9 cellular contexts compared by ENCODE assay signal in genomic region chr5:111461261-111461671, GRCh38. TPM values are rescaled to one million over a fixed set of nuclear protein-coding genes. Genes with fewer than 3 reads are reported as not detected.
DNase-seq lines count a peak whose midpoint lies in the region; ATAC-seq and TF ChIP-seq lines count a peak whose summit lies in the region.
"Had no signal": no experiment of that assay in that cellular context is flagged by ENCODE, and none has a peak within 500 bp of the region (broad histone marks: within the 10 kb centered on the region; RNA-seq: fewer than 3 reads in every experiment).

No MANE protein-coding gene starts in this region.

- no peaks in the 10 kb centered on the region for H3K9me3 ChIP-seq in SK-N-SH

- H3K79me2 ChIP-seq in SK-N-SH (ENCODE audit: insufficient read depth): no peaks in the 10 kb centered on the region

- H3K9me3 Mint-ChIP-seq in T-cell: peaks cover 0 to 4% (median 4%) of the 10 kb centered on the region in 3 donors
- H3K9me3 Mint-ChIP-seq in activated CD4-positive, alpha-beta T cell treated with anti-CD3 and anti-CD28 coated beads, Interleukin-2, amount 10 ng/mL, durations not matched to agents 7 days and 5 days: peaks cover 22% of the 10 kb centered on the region

- H3K27ac ChIP-seq in SK-N-SH (ENCODE audit: low read depth in 2 of 2, low read length in 1 of 2): peak overlapping the region in 1 of 2 experiments; percentile 81; a peak in 2 of 4 replicates

- WGBS in SK-N-SH (ENCODE audit: low lambda C conversion rate): 36% methylated on average over 2 of the region's 2 CpGs

- no peak overlapping the region for H3K4me3 Mint-ChIP-seq in T-cell
- no peak overlapping the region for H3K4me3 Mint-ChIP-seq in activated CD4-positive, alpha-beta T cell treated with anti-CD3 and anti-CD28 coated beads, Interleukin-2, amount 10 ng/mL, durations not matched to agents 7 days and 5 days

- DNase-seq in D341Med (ENCODE audit: low spot score) (peak; percentile 73), HCEC 1CT (peak; percentile 38), SK-N-SH (peak; percentile 53), iris pigment epithelial cell (ENCODE audit: low read depth) (peak; percentile 44), T-cell (no peak), mesenteric fat pad (ENCODE audit: low spot score) (no peak), dedifferentiated amniotic fluid mesenchymal stem cell (ENCODE audit: extremely low spot score) (no peak)
- DNase-seq in activated CD4-positive, alpha-beta T cell treated with anti-CD3 and anti-CD28 coated beads, Interleukin-2, amount 10 ng/mL, durations not matched to agents 7 days and 5 days: no peak
- DNase-seq: activated T-cell treated with anti-CD3 and anti-CD28 coated beads, Interleukin-2, amount 50 U/mL, for 1 hour had no signal

- H3K36me3 ChIP-seq in SK-N-SH (replicated peaks in 1 of 2; ENCODE audit: control insufficient read depth in 1 of 2, insufficient read depth in 2 of 2, low read length in 1 of 2): peaks cover 0 to 4% of the 10 kb centered on the region in 2 experiments

- TF ChIP-seq RAD21 in SK-N-SH (IDR thresholded peaks at IDR 0.05; ENCODE audit: low read length): peak; percentile 84

- peak; percentile 55 for TF ChIP-seq CTCF in SK-N-SH (IDR thresholded peaks at IDR 0.05)

- peaks cover 14 to 21% (median 19%) of the 10 kb centered on the region in 3 donors for H3K4me1 Mint-ChIP-seq in T-cell
- peaks cover 3% of the 10 kb centered on the region for H3K4me1 Mint-ChIP-seq in activated CD4-positive, alpha-beta T cell treated with anti-CD3 and anti-CD28 coated beads, Interleukin-2, amount 10 ng/mL, durations not matched to agents 7 days and 5 days

- no peaks in the 10 kb centered on the region for H3K27me3 Mint-ChIP-seq in T-cell
- H3K27me3 Mint-ChIP-seq in activated CD4-positive, alpha-beta T cell treated with anti-CD3 and anti-CD28 coated beads, Interleukin-2, amount 10 ng/mL, durations not matched to agents 7 days and 5 days: no peaks in the 10 kb centered on the region

- H3K36me3 Mint-ChIP-seq in T-cell: peaks cover 64% of the 10 kb centered on the region
- peaks cover 71% of the 10 kb centered on the region for H3K36me3 Mint-ChIP-seq in activated CD4-positive, alpha-beta T cell treated with anti-CD3 and anti-CD28 coated beads, Interleukin-2, amount 10 ng/mL, durations not matched to agents 7 days and 5 days (ENCODE audit: low read depth)

- peaks cover 0 to 6% of the 10 kb centered on the region in 2 experiments; a peak in 2 of 4 replicates for H3K4me1 ChIP-seq in SK-N-SH (ENCODE audit: control insufficient read depth in 1 of 2, insufficient read depth in 2 of 2, low read depth in 1 of 2, low read length in 1 of 2)

- CTCF ChIA-PET in SK-N-SH (lab: Yijun Ruan, JAX): interaction anchor here (0.5 to 4.8 kb wide), 34 partner anchors 10 to 700 kb away, joined by 3 to 35 read pairs (median 4); partner anchors contain the start of genes CAMK4 and STARD4
- CTCF ChIA-PET in T-cell (lab: Charles Lee): no interaction called here
- CTCF ChIA-PET in activated CD4-positive, alpha-beta T cell treated with anti-CD3 and anti-CD28 coated beads, Interleukin-2, amount 10 ng/mL, durations not matched to agents 7 days and 5 days (lab: Charles Lee): no interaction called here

- H4K20me1 ChIP-seq in SK-N-SH (ENCODE audit: insufficient read depth): no peaks in the 10 kb centered on the region

- H3K27me3 ChIP-seq in SK-N-SH (ENCODE audit: insufficient read depth): no peaks in the 10 kb centered on the region

- no peak for ATAC-seq in T-cell (replicated peaks in 1 of 4)

- no peaks in the 10 kb centered on the region for H3F3A ChIP-seq in SK-N-SH (replicated peaks; ENCODE audit: insufficient read depth)

- no peak overlapping the region for H2AFZ ChIP-seq in SK-N-SH (ENCODE audit: low read depth)

- H3K4me2 ChIP-seq in SK-N-SH: no peak overlapping the region

- no peak overlapping the region for H3K27ac Mint-ChIP-seq in T-cell
- no peak overlapping the region for H3K27ac Mint-ChIP-seq in activated CD4-positive, alpha-beta T cell treated with anti-CD3 and anti-CD28 coated beads, Interleukin-2, amount 10 ng/mL, durations not matched to agents 7 days and 5 days

- POLR2A ChIA-PET in SK-N-SH (lab: Yijun Ruan, JAX) (interaction anchor here (0.9 to 1.6 kb wide), 3 partner anchors 11 to 237 kb away, joined by 3 to 9 read pairs (median 5); partner anchors contain the start of gene CAMK4), T-cell (lab: Charles Lee) (no interaction called here)
- POLR2A ChIA-PET in activated CD4-positive, alpha-beta T cell treated with anti-CD3 and anti-CD28 coated beads, Interleukin-2, amount 10 ng/mL, durations not matched to agents 7 days and 5 days (lab: Charles Lee): no interaction called here

- no peaks in the 10 kb centered on the region for H3K9me2 ChIP-seq in SK-N-SH

- no peak overlapping the region for H3K9ac ChIP-seq in SK-N-SH

- H3K4me3 ChIP-seq in SK-N-SH (ENCODE audit: low read depth in 2 of 2, low read length in 1 of 2): no peak overlapping the region

- TF ChIP-seq EP300 in SK-N-SH (IDR thresholded peaks at IDR 0.05; ENCODE audit: borderline replicate concordance in 1 of 2, low read depth in 1 of 2, low read length in 1 of 2): no peak

TF ChIP-seq in SK-N-SH, 30 proteins besides CTCF, POLR2A, EP300 and RAD21:
- TF ChIP-seq, protein P1, sequence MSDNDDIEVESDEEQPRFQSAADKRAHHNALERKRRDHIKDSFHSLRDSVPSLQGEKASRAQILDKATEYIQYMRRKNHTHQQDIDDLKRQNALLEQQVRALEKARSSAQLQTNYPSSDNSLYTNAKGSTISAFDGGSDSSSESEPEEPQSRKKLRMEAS (IDR thresholded peaks at IDR 0.05; ENCODE audit: low read depth): no peak
- TF ChIP-seq GATA2 (CRISPR knock-in tag; IDR thresholded peaks at IDR 0.05) (0 out of 2 replicates have a peak, but pooled peaks have one; percentile 12), SMC3 (IDR thresholded peaks at IDR 0.05; ENCODE audit: low read depth, low read length) (peak; percentile 54)

RNA-seq across cellular contexts. Expression of gene STARD4, which starts 51.1 kb away (rescaled TPM):
- polyA plus RNA-seq in SK-N-SH (2012; rRNA removed): 10.0 and 11.0 TPM in 2 replicates
- 13.2 and 16.1 TPM in 2 replicates for polyA plus RNA-seq in SK-N-SH (2012; cell fraction: cytosol; rRNA removed)
- polyA plus RNA-seq in SK-N-SH (2012; cell fraction: nucleus; rRNA removed): 8.9 and 18.8 TPM in 2 replicates
- total RNA-seq in T-cell (10 to 100 TPM; 10.2 to 16.5 (median 12.0) TPM), mesenteric fat pad (10.7 TPM)
- total RNA-seq in activated CD4-positive, alpha-beta T cell treated with anti-CD3 and anti-CD28 coated beads, Interleukin-2, amount 10 ng/mL, durations not matched to agents 7 days and 5 days: 10 to 100 TPM; 33.7 to 37.4 TPM

Comparison
In these comparisons a context has a peak if more than half of its experiments do, and no peak if none do; other contexts are left out.
1. DNase-seq: peak in D341Med (single experiment), HCEC 1CT (single experiment), SK-N-SH (single experiment) and iris pigment epithelial cell (single experiment); none in T-cell (0 of 34), activated CD4-positive, alpha-beta T cell treated with anti-CD3 and anti-CD28 coated beads, Interleukin-2, amount 10 ng/mL, durations not matched to agents 7 days and 5 days (single experiment), mesenteric fat pad (single experiment) and dedifferentiated amniotic fluid mesenchymal stem cell (single experiment).